1 cellular context compared by ENCODE assay signal in genomic region chr12:69359531-69360347, GRCh38.
TF ChIP-seq lines count a peak whose summit lies in the region.

YEATS4 (plus strand) TSS chr12:69359743; CDS start chr12:69359973, 230 bp downstream.

TF ChIP-seq in HepG2, 621 proteins besides CTCF, POLR2A, EP300 and RAD21 (continued from another document and continues in another):
- TF ChIP-seq PRDM10 (CRISPR knock-in tag; IDR thresholded peaks at IDR 0.05; ENCODE audit: low read depth) = 0 out of 2 replicates have a peak, but pooled peaks have one; percentile 48
- peak; percentile 90 for TF ChIP-seq SRY (CRISPR knock-in tag; IDR thresholded peaks at IDR 0.05)
- peak; percentile 86; the same call in 1 of the 2 replicates for TF ChIP-seq ZSCAN29 (CRISPR knock-in tag; conservative IDR thresholded peaks at IDR 0.05)
- peak; percentile 87 for TF ChIP-seq RXRA (CRISPR knock-in tag; IDR thresholded peaks at IDR 0.05)
- no peak; the same call in 1 of the 2 replicates for TF ChIP-seq NKX3-1 (CRISPR knock-in tag; IDR thresholded peaks at IDR 0.05)
- TF ChIP-seq HNRNPK (IDR thresholded peaks at IDR 0.05; ENCODE audit: low read depth, low read length, poor library complexity, severe bottlenecking) = no peak
- no peak for TF ChIP-seq CEBPB (IDR thresholded peaks at IDR 0.05; ENCODE audit: borderline replicate concordance, low read depth, low read length)
- TF ChIP-seq ZEB1 (IDR thresholded peaks at IDR 0.05; ENCODE audit: insufficient replicate concordance, low read depth) = no peak
- no peak for TF ChIP-seq ZNF597 (CRISPR knock-in tag; IDR thresholded peaks at IDR 0.05)
- no peak for TF ChIP-seq TERF1 (CRISPR knock-in tag; IDR thresholded peaks at IDR 0.05)
- TF ChIP-seq ZXDC (CRISPR knock-in tag; IDR thresholded peaks at IDR 0.05) = no peak
- TF ChIP-seq GFI1 (CRISPR knock-in tag; IDR thresholded peaks at IDR 0.05; ENCODE audit: borderline replicate concordance) = peak; percentile 53; the same call in 1 of the 2 replicates
- no peak for TF ChIP-seq IKZF1 (IDR thresholded peaks at IDR 0.05)
- TF ChIP-seq ZNF614 (CRISPR knock-in tag; IDR thresholded peaks at IDR 0.05; ENCODE audit: borderline replicate concordance) = peak; percentile 78
- TF ChIP-seq THYN1 (CRISPR knock-in tag; IDR thresholded peaks at IDR 0.05; ENCODE audit: borderline replicate concordance, low read depth) = no peak
- no peak for TF ChIP-seq JUN (CRISPR knock-in tag; IDR thresholded peaks at IDR 0.05)
- peak; percentile 63; the same call in 1 of the 2 replicates for TF ChIP-seq RFX1 (IDR thresholded peaks at IDR 0.05)
- TF ChIP-seq ZBTB44 (CRISPR knock-in tag; IDR thresholded peaks at IDR 0.05) = no peak
- TF ChIP-seq THAP7 (CRISPR knock-in tag; IDR thresholded peaks at IDR 0.05) = no peak
- TF ChIP-seq KLF9 (CRISPR knock-in tag; IDR thresholded peaks at IDR 0.05; ENCODE audit: low read depth) = 0 out of 2 replicates have a peak, but pooled peaks have one; percentile 29
- TF ChIP-seq ZNF589 (CRISPR knock-in tag; conservative IDR thresholded peaks at IDR 0.05) = no peak
- TF ChIP-seq ZNF567 (CRISPR knock-in tag; IDR thresholded peaks at IDR 0.05; ENCODE audit: borderline replicate concordance) = no peak
- TF ChIP-seq CREM (IDR thresholded peaks at IDR 0.05) = peak; percentile 78
- TF ChIP-seq CREM (CRISPR knock-in tag; IDR thresholded peaks at IDR 0.05) = no peak
- peak; percentile 54 for TF ChIP-seq NR2F6 (IDR thresholded peaks at IDR 0.05)
- TF ChIP-seq NR2F6 (CRISPR knock-in tag; IDR thresholded peaks at IDR 0.05) = peak; percentile 51
- peak; percentile 58; the same call in 1 of the 2 replicates for TF ChIP-seq MTA1 (CRISPR knock-in tag; IDR thresholded peaks at IDR 0.05; ENCODE audit: borderline replicate concordance)
- peak; percentile 85 for TF ChIP-seq HOXD1 (CRISPR knock-in tag; IDR thresholded peaks at IDR 0.05)
- peak; percentile 84 for TF ChIP-seq TAF1 (CRISPR knock-in tag; IDR thresholded peaks at IDR 0.05)
- TF ChIP-seq ZNF263 (CRISPR knock-in tag; IDR thresholded peaks at IDR 0.05) = peak; percentile 89
- TF ChIP-seq PRMT3 (CRISPR knock-in tag; IDR thresholded peaks at IDR 0.05; ENCODE audit: borderline replicate concordance, low read depth) = 0 out of 2 replicates have a peak, but pooled peaks have one; percentile 61
- peak; percentile 74 for TF ChIP-seq ZNF607 (CRISPR knock-in tag; IDR thresholded peaks at IDR 0.05; ENCODE audit: borderline replicate concordance)
- peak; percentile 74; the same call in 1 of the 2 replicates for TF ChIP-seq BCL3 (CRISPR knock-in tag; IDR thresholded peaks at IDR 0.05)
- peak; percentile 83; the same call in 1 of the 2 replicates for TF ChIP-seq LBX2 (CRISPR knock-in tag; IDR thresholded peaks at IDR 0.05; ENCODE audit: borderline replicate concordance)
- peak; percentile 89 for TF ChIP-seq MXD3 (CRISPR knock-in tag; IDR thresholded peaks at IDR 0.05)
- no peak for TF ChIP-seq FOSL2 (CRISPR knock-in tag; IDR thresholded peaks at IDR 0.05)
- no peak for TF ChIP-seq ATF7 (IDR thresholded peaks at IDR 0.05)
- TF ChIP-seq ATF7 (CRISPR knock-in tag; IDR thresholded peaks at IDR 0.05) = peak; percentile 47; the same call in 1 of the 2 replicates
- TF ChIP-seq ZNF225 (CRISPR knock-in tag; IDR thresholded peaks at IDR 0.05) = no peak
- no peak for TF ChIP-seq SP1 (IDR thresholded peaks at IDR 0.05)
- peak; percentile 42; the same call in 1 of the 2 replicates for TF ChIP-seq SP1 (CRISPR knock-in tag; IDR thresholded peaks at IDR 0.05)
- TF ChIP-seq PHB2 (IDR thresholded peaks at IDR 0.05; ENCODE audit: partially characterized antibody) = no peak
- no peak for TF ChIP-seq ZNF3 (CRISPR knock-in tag; IDR thresholded peaks at IDR 0.05)
- TF ChIP-seq NR0B2 (CRISPR knock-in tag; IDR thresholded peaks at IDR 0.05) = no peak; the same call in 1 of the 2 replicates
- peak; percentile 86; the same call in 1 of the 2 replicates for TF ChIP-seq ZBTB20 (CRISPR knock-in tag; IDR thresholded peaks at IDR 0.05; ENCODE audit: borderline replicate concordance, low read depth)
- peak; percentile 95 for TF ChIP-seq NRL (CRISPR knock-in tag; IDR thresholded peaks at IDR 0.05; ENCODE audit: borderline replicate concordance)
- peak; percentile 75; the same call in 1 of the 2 replicates for TF ChIP-seq ZNF138 (CRISPR knock-in tag; IDR thresholded peaks at IDR 0.05; ENCODE audit: low read depth)
- TF ChIP-seq CBFB (CRISPR knock-in tag; IDR thresholded peaks at IDR 0.05) = 0 out of 2 replicates have a peak, but pooled peaks have one; percentile 15
- TF ChIP-seq ZNF333 (CRISPR knock-in tag; IDR thresholded peaks at IDR 0.05; ENCODE audit: borderline replicate concordance) = peak; percentile 92
- TF ChIP-seq TFDP2 (CRISPR knock-in tag; IDR thresholded peaks at IDR 0.05) = peak; percentile 99
